1 cellular context compared by ENCODE assay signal in genomic region chr22:44691796-44692661, GRCh38.
TF ChIP-seq lines count a peak whose summit lies in the region.

No MANE protein-coding gene starts in this region.

TF ChIP-seq in H1, 55 proteins besides CTCF, POLR2A, EP300 and RAD21:
- TF ChIP-seq KDM1A (IDR thresholded peaks at IDR 0.05; ENCODE audit: borderline replicate concordance, low read length) (0 out of 2 replicates have a peak, but pooled peaks have one; percentile 13), TAF1 (IDR thresholded peaks at IDR 0.05; ENCODE audit: low read depth, low read length) (no peak)
